26 cellular contexts compared by ENCODE assay signal in the genomic region with DNA sequence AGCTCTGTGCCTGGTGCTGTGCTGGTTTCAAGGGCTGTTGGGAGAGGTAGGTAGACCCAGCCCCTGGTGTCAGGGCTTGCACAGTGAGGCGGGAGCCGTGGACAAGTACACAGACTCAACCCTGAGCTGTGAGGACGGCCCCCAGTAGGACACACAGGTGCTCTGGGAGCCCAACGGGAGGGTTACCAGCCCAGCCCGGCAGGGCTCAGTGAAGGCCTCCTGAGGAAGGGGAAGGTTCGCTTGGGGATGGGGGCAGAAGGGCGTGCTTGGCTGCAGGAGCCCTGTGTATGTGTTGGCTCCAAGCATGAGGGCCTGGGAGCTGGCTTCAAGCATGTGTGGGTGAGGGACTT. TPM values are rescaled to one million over a fixed set of nuclear protein-coding genes. Genes with fewer than 3 reads are reported as not detected.
A peak's percentile ranks its signal among the peaks of the same experiment; 100 is the strongest.
DNase-seq lines count a peak whose midpoint lies in the region; ATAC-seq, FAIRE-seq and TF ChIP-seq lines count a peak whose summit lies in the region.
"Had no signal": no experiment of that assay in that cellular context is flagged by ENCODE, and none has a peak within 500 bp of the region (broad histone marks: within the 10 kb centered on the region; RNA-seq: fewer than 3 reads in every experiment).

No MANE protein-coding gene starts in this region.

- POLR2A ChIA-PET in K562 (lab: Yijun Ruan, JAX), result interaction anchor here (1.0 kb wide), 1 partner anchor 272 kb away, joined by 4 read pairs; no protein-coding TSS in a partner anchor

- no peak overlapping the region for H2BK120ac ChIP-seq in neuronal stem cell (ENCODE audit: low read depth, low read length)

- TF ChIP-seq RAD21 in K562 (CRISPR knock-in tag; conservative IDR thresholded peaks at IDR 0.05 in 1 of 2, IDR thresholded peaks at IDR 0.05 in 1 of 2), result no peak

- peak overlapping the region; percentile 47 for H2BK12ac ChIP-seq in neuronal stem cell (ENCODE audit: low read length)

- no TSS peak for BruUV-seq in K562 (replicated peaks; lab: Mats Ljungman, UMichigan)

- H2AFZ ChIP-seq in K562 (ENCODE audit: low read depth, low read length), result no peak overlapping the region
- no peak overlapping the region for H2AFZ ChIP-seq in neuronal stem cell (ENCODE audit: low read length)
- H2AFZ ChIP-seq in MM.1S (ENCODE audit: low read length), result no peak overlapping the region
- H2AFZ ChIP-seq: PC-9 had no signal

- H2AK5ac ChIP-seq in neuronal stem cell (ENCODE audit: low read depth, low read length), result peak overlapping the region; percentile 65

- H2BK5ac ChIP-seq in neuronal stem cell (ENCODE audit: low read length), result peak overlapping the region; percentile 89

- H3K27ac ChIP-seq in K562 (ENCODE audit: extremely low read depth, low read depth, low read length) (no peak overlapping the region), neuronal stem cell (replicated peaks; ENCODE audit: low read length) (peak overlapping the region; percentile 65), esophagus squamous epithelium (no peak overlapping the region), MM.1S (ENCODE audit: low read length) (no peak overlapping the region)
- H3K27ac ChIP-seq: BLaER1, PC-9, RWPE1, SK-N-MC had no signal

- peak overlapping the region; percentile 30 for H3K23ac ChIP-seq in neuronal stem cell (ENCODE audit: low read depth, low read length, poor library complexity)

- DNase-seq in K562 (ENCODE audit: extremely low read depth in 1 of 4, low spot score in 3 of 4) (no peak), islet precursor cell (peak; percentile 44), neuronal stem cell (ENCODE audit: low spot score) (no peak), esophagus squamous epithelium (lab: John Stamatoyannopoulos, UW) (no peak), GM19239 (ENCODE audit: insufficient read length, low spot score) (no peak), MM.1S (no peak)
- DNase-seq: ACHN; Caco-2; CD4-positive, alpha-beta T cell; DMS 273 treated with DMSO at 0.1 percent for 48 hours; DMS79 treated with DMSO at 0.1 percent for 48 hours; GOT3; MG63; NCI-H1092; NCI-H2029; NCI-H226; NCI-H510A treated with DMSO at 0.1 percent for 48 hours; NCI-H748 treated with DMSO at 0.1 percent for 48 hours; PC-9; SHP77 treated with DMSO at 0.1 percent for 48 hours had no signal

- CTCF ChIA-PET in K562 (lab: Yijun Ruan, JAX; ENCODE audit: low intra/inter-chr PET ratio), result no interaction called here

- H3K79me1 ChIP-seq in neuronal stem cell (ENCODE audit: low read depth, low read length), result no peaks in the 10 kb centered on the region

- H3K4me3 ChIP-seq in K562 (no peak overlapping the region), neuronal stem cell (ENCODE audit: low read length in 2 of 2) (no peak overlapping the region), esophagus squamous epithelium (no peak overlapping the region), MM.1S (ENCODE audit: low read length) (no peak overlapping the region)
- H3K4me3 ChIP-seq: BLaER1, MG63, PC-9, SK-N-MC had no signal

- no peak for TF ChIP-seq POLR2A in K562 (conservative IDR thresholded peaks at IDR 0.05)
- TF ChIP-seq POLR2A in esophagus squamous epithelium (IDR thresholded peaks at IDR 0.05), result no peak

- FAIRE-seq in K562 (lab: Jason Lieb, UNC) (no peak), GM19239 (lab: Jason Lieb, UNC) (no peak)
- FAIRE-seq: GM12891 had no signal

- peak overlapping the region; percentile 2 for H3K4ac ChIP-seq in neuronal stem cell (ENCODE audit: low read length)

- in situ Hi-C loops in K562 (cut with MboI), result no loop called here

- no peak for TF ChIP-seq EP300 in K562 (IDR thresholded peaks at IDR 0.05; ENCODE audit: low read length)

- H4K20me1 ChIP-seq in K562 (replicated peaks; ENCODE audit: control insufficient read depth, insufficient read depth, low read length), result no peaks in the 10 kb centered on the region
- H4K20me1 ChIP-seq in MM.1S (ENCODE audit: insufficient read depth, low read length), result no peaks in the 10 kb centered on the region

- H4K91ac ChIP-seq in neuronal stem cell (ENCODE audit: low read depth, low read length, poor library complexity), result no peak overlapping the region

- peak overlapping the region in 1 of 2 experiments; percentile 69; a peak in 2 of 4 replicates for H3K9ac ChIP-seq in K562 (ENCODE audit: insufficient read depth in 1 of 2, low read depth in 2 of 2, low read length in 2 of 2)
- peak overlapping the region; percentile 73 for H3K9ac ChIP-seq in neuronal stem cell (ENCODE audit: low read depth, low read length, poor library complexity)
- H3K9ac ChIP-seq in MM.1S (ENCODE audit: low read length), result no peak overlapping the region
- H3K9ac ChIP-seq: BLaER1 had no signal

- TF ChIP-seq CTCF in K562 (IDR thresholded peaks at IDR 0.05 in 2 of 3, conservative IDR thresholded peaks at IDR 0.05 in 1 of 3; ENCODE audit: insufficient read depth in 2 of 3, low read depth in 1 of 3, low read length in 3 of 3) (no peak), esophagus squamous epithelium (IDR thresholded peaks at IDR 0.05) (no peak), MM.1S (IDR thresholded peaks at IDR 0.05; ENCODE audit: low read length) (no peak)

- H3K9me2 ChIP-seq in MM.1S (replicated peaks; ENCODE audit: insufficient read depth, low read length), result no peaks in the 10 kb centered on the region

- no peak for ATAC-seq in K562
- no peak for ATAC-seq in GM21786 (IDR thresholded peaks at IDR 0.05; ENCODE audit: unreplicated experiment)

- H3K9me3 ChIP-seq in K562 (replicated peaks; ENCODE audit: control insufficient read depth, insufficient read depth, low read depth, low read length) (no peaks in the 10 kb centered on the region), neuronal stem cell (replicated peaks in 1 of 2; ENCODE audit: control insufficient read depth in 2 of 2, insufficient read depth in 1 of 2, low read depth in 1 of 2, low read length in 2 of 2) (no peaks in the 10 kb centered on the region), esophagus squamous epithelium (no peaks in the 10 kb centered on the region), MM.1S (replicated peaks; ENCODE audit: insufficient read depth, low read length) (no peaks in the 10 kb centered on the region)
- H3K9me3 ChIP-seq: BLaER1, Caco-2, MG63 had no signal

- H3K4me2 ChIP-seq in K562 (ENCODE audit: insufficient read depth, low read length) (no peak overlapping the region), neuronal stem cell (ENCODE audit: insufficient read depth, low read length, poor library complexity, severe bottlenecking) (no peak overlapping the region), MM.1S (ENCODE audit: low read depth, low read length) (no peak overlapping the region)
- H3K4me2 ChIP-seq: BLaER1, PC-9 had no signal

- H3K36me3 ChIP-seq in K562 (ENCODE audit: control insufficient read depth, insufficient read depth, low read length) (peaks cover 4% of the 10 kb centered on the region; the same call in 1 of the 3 replicates), neuronal stem cell (replicated peaks in 1 of 2; ENCODE audit: control insufficient read depth in 2 of 2, insufficient read depth in 2 of 2, low read length in 2 of 2) (peaks cover 0 to 8% of the 10 kb centered on the region in 2 donors), esophagus squamous epithelium (peaks cover 0 to 28% (median 6%) of the 10 kb centered on the region in 3 donors), MM.1S (replicated peaks; ENCODE audit: insufficient read depth, low read length) (no peaks in the 10 kb centered on the region)
- H3K36me3 ChIP-seq: MG63 had no signal

- no peaks in the 10 kb centered on the region for H3F3A ChIP-seq in MM.1S (ENCODE audit: insufficient read depth, low read length)

- peaks cover 3 to 16% of the 10 kb centered on the region in 2 experiments; a peak in 4 of 5 replicates for H3K4me1 ChIP-seq in K562 (replicated peaks in 1 of 2; ENCODE audit: control insufficient read depth in 2 of 2, insufficient read depth in 2 of 2, low read length in 2 of 2)
- H3K4me1 ChIP-seq in neuronal stem cell (ENCODE audit: control insufficient read depth in 2 of 2, insufficient read depth in 1 of 2, low read depth in 1 of 2, low read length in 2 of 2), result peaks cover 13 to 30% of the 10 kb centered on the region in 2 donors
- peaks cover 5 to 24% (median 7%) of the 10 kb centered on the region in 3 donors for H3K4me1 ChIP-seq in esophagus squamous epithelium
- no peaks in the 10 kb centered on the region for H3K4me1 ChIP-seq in MM.1S (ENCODE audit: low read length)

- WGBS in K562 (ENCODE audit: insufficient coverage, low coverage, missing lambda C conversion rate), result 53% methylated on average over 2 of the region's 7 CpGs
- WGBS in neuronal stem cell (ENCODE audit: extremely low coverage in 2 of 2, insufficient read length in 2 of 2, insufficient replicate concordance in 1 of 2), 2 donors, result no CpG with 5 or more reads among the region's 7 CpGs
- WGBS in esophagus squamous epithelium, 2 donors, result 83 to 93% methylated on average over 3 to 6 of the region's 7 CpGs

- no peaks in the 10 kb centered on the region for H3K27me3 ChIP-seq in K562 (ENCODE audit: control insufficient read depth in 2 of 2, insufficient read depth in 2 of 2, low read length in 2 of 2)
- H3K27me3 ChIP-seq in neuronal stem cell (ENCODE audit: control insufficient read depth in 3 of 3, insufficient read depth in 3 of 3, low read depth in 1 of 3, low read length in 3 of 3), result no peaks in the 10 kb centered on the region
- no peaks in the 10 kb centered on the region for H3K27me3 ChIP-seq in esophagus squamous epithelium
- H3K27me3 ChIP-seq in MM.1S (replicated peaks; ENCODE audit: insufficient read depth, low read length), result no peaks in the 10 kb centered on the region
- H3K27me3 ChIP-seq: BLaER1, MG63 had no signal

- H3K79me2 ChIP-seq in K562 (ENCODE audit: control insufficient read depth, insufficient read depth, low read length) (peaks cover 10% of the 10 kb centered on the region; the same call in 2 of the 3 replicates), MM.1S (ENCODE audit: low read length) (no peaks in the 10 kb centered on the region)

- H3K18ac ChIP-seq in neuronal stem cell (ENCODE audit: low read length), result peak overlapping the region; percentile 90

- intact Hi-C loops in K562 (cut with micrococcal nuclease), result loop anchor here (10.0 kb wide), 1 partner anchor 63 kb away; no protein-coding TSS in a partner anchor
- intact Hi-C loops in esophagus squamous epithelium (cut with DNase I), result no loop called here

- peak overlapping the region; percentile 32 for H2BK15ac ChIP-seq in neuronal stem cell (ENCODE audit: low read length)

- no peak overlapping the region for H4K8ac ChIP-seq in neuronal stem cell (ENCODE audit: low read depth, low read length)

- no peak overlapping the region for H3K14ac ChIP-seq in neuronal stem cell (ENCODE audit: low read length)

- no peaks in the 10 kb centered on the region for H3K9me1 ChIP-seq in K562 (ENCODE audit: control insufficient read depth, insufficient read depth, low read length)

RNA-seq across cellular contexts. Expression of gene WDR25, which starts 5.8 kb away (rescaled TPM):
- 10.4 and 15.9 TPM in 2 replicates for total RNA-seq in K562 (2011; cell fraction: chromatin; rRNA removed; ENCODE audit: low replicate concordance)
- 11.0 and 11.7 TPM in 2 replicates for total RNA-seq in K562 (2011; cell fraction: nucleolus; rRNA removed)
- 8.4 and 11.8 TPM in 2 replicates for total RNA-seq in K562 (2011; cell fraction: nucleoplasm; rRNA removed)
- total RNA-seq in K562 (2014; rRNA removed), result 11.2 TPM in 2 replicates
- 4.1 and 4.2 TPM in 2 replicates for total RNA-seq in K562 (2014; rRNA removed; fragmentation: Illumina TruSeq; extraction: Trizol)
- 6.3 and 6.7 TPM in 2 replicates for total RNA-seq in K562 (2015; rRNA removed; fragmentation: Illumina TruSeq; extraction: Trizol)
- 8.0 and 8.4 TPM in 2 replicates for total RNA-seq in K562 (2021)
- 6.3 and 7.0 TPM in 2 replicates for polyA plus RNA-seq in K562 (2011; rRNA removed)
- polyA plus RNA-seq in K562 (2011; cell fraction: cytosol; rRNA removed), result 8.2 and 14.0 TPM in 2 replicates
- 4.9 and 5.8 TPM in 2 replicates for polyA plus RNA-seq in K562 (2011; cell fraction: nucleus; rRNA removed)
- polyA plus RNA-seq in K562 (2012), result 5.4 and 13.7 TPM in 2 replicates
- 7.6 and 7.7 TPM in 2 replicates for polyA plus RNA-seq in K562 (2014; fragmentation: Illumina TruSeq; extraction: Trizol)
- polyA plus RNA-seq in K562 (2014; fragmentation: Nextera tagmentation; extraction: Ambion mirVana), result 1 to 10 TPM in 1 of 2 experiments, under 1 TPM in 1; 0.42 to 1.2 TPM
- polyA plus RNA-seq in K562 (2014; rRNA removed), result 7.8 and 8.9 TPM in 2 replicates
- 5.4 and 6.8 TPM in 2 replicates for polyA minus RNA-seq in K562 (2011; rRNA and poly(A)+ RNA removed)
- 3.7 and 4.5 TPM in 2 replicates for polyA minus RNA-seq in K562 (2011; cell fraction: cytosol; rRNA and poly(A)+ RNA removed)
- polyA minus RNA-seq in K562 (2011; cell fraction: nucleus; rRNA and poly(A)+ RNA removed), result 7.9 and 11.1 TPM in 2 replicates
- 8.7 TPM for polyA plus RNA-seq in neuronal stem cell (2013, experiment 1 of 2)
- 9.9 TPM for polyA plus RNA-seq in neuronal stem cell (2013, experiment 2 of 2)
- total RNA-seq in esophagus squamous epithelium, result 1 to 10 TPM; 2.4 to 6.1 (median 4.7) TPM

RNA-seq across cellular contexts. Expression of gene SLC25A47, which starts 58.9 kb away (rescaled TPM):
- total RNA-seq in K562 (2011; cell fraction: chromatin; rRNA removed; ENCODE audit: low replicate concordance), result not detected in 2 replicates
- not detected in 2 replicates for total RNA-seq in K562 (2011; cell fraction: nucleolus; rRNA removed)
- total RNA-seq in K562 (2011; cell fraction: nucleoplasm; rRNA removed), result not detected in 2 replicates
- total RNA-seq in K562 (2014; rRNA removed) (0.23 and 0.24 TPM in 2 replicates), K562 (2014; rRNA removed; fragmentation: Illumina TruSeq; extraction: Trizol) (not detected in 2 replicates), K562 (2015; rRNA removed; fragmentation: Illumina TruSeq; extraction: Trizol) (0.22 TPM in 1 of 2 replicates, not detected in the other), K562 (2021) (0.09 and 0.25 TPM in 2 replicates), esophagus squamous epithelium (not detected)
- polyA plus RNA-seq in K562 (2011; rRNA removed) (not detected in 2 replicates), K562 (2014; fragmentation: Illumina TruSeq; extraction: Trizol) (not detected in 2 replicates), K562 (2014; fragmentation: Nextera tagmentation; extraction: Ambion mirVana) (not detected), K562 (2014; rRNA removed) (not detected in 2 replicates)
- not detected in 2 replicates for polyA plus RNA-seq in K562 (2011; cell fraction: cytosol; rRNA removed)
- not detected in 2 replicates for polyA plus RNA-seq in K562 (2011; cell fraction: nucleus; rRNA removed)
- polyA plus RNA-seq in K562 (2012), result 0.06 TPM in 1 of 2 replicates, not detected in the other
- not detected in 2 replicates for polyA minus RNA-seq in K562 (2011; rRNA and poly(A)+ RNA removed)
- polyA minus RNA-seq in K562 (2011; cell fraction: cytosol; rRNA and poly(A)+ RNA removed), result not detected in 2 replicates
- polyA minus RNA-seq in K562 (2011; cell fraction: nucleus; rRNA and poly(A)+ RNA removed), result not detected in 2 replicates
- polyA plus RNA-seq in neuronal stem cell (2013, experiment 1 of 2), result 0.03 TPM
- not detected for polyA plus RNA-seq in neuronal stem cell (2013, experiment 2 of 2)
- total RNA-seq: Caco-2; CD4-positive, alpha-beta T cell; LHCN-M2; PC-9 had no signal
